In genomic region chr10:52446391-52446790, GRCh38 we compare ENCODE assay signal across 25 cellular contexts.
"Had no signal": no experiment of that assay in that cellular context is flagged by ENCODE, and none has a peak within 500 bp of the region (broad histone marks: within the 10 kb centered on the region; RNA-seq: fewer than 3 reads in every experiment).

No MANE protein-coding gene starts in this region.

- H3K9me3 Mint-ChIP-seq: mesothelial cell of epicardium; natural killer cell; stimulated activated naive B cell treated with anti-CD40 and anti-IgM and Interleukin-4, amounts not matched to agents 10 μg/mL and 1 μg/mL and 100 μg/mL, for 72 hours had no signal

- H3K4me3 Mint-ChIP-seq: activated naive CD8-positive, alpha-beta T cell treated with anti-CD3 and anti-CD28 coated beads for 36 hours; mesothelial cell of epicardium; natural killer cell; stimulated activated naive B cell treated with anti-CD40 and anti-IgM and Interleukin-4, amounts not matched to agents 10 μg/mL and 1 μg/mL and 100 μg/mL, for 72 hours had no signal

- H3K27me3 ChIP-seq: esophagus squamous epithelium, heart right ventricle, left lung, sigmoid colon, testis, uterus had no signal

- ATAC-seq: heart right ventricle; left lung; natural killer cell; stimulated activated naive B cell treated with anti-CD40 and anti-IgM and Interleukin-4, amounts not matched to agents 10 μg/mL and 1 μg/mL and 100 μg/mL, for 72 hours had no signal

- H3K4me2 ChIP-seq: smooth muscle cell had no signal

- DNase-seq: activated CD4-positive, alpha-beta T cell treated with anti-CD3 and anti-CD28 coated beads for 4 hours; activated CD4-positive, alpha-beta T cell treated with anti-CD3 and anti-CD28 coated beads, Interleukin-2, amount 50 U/mL, for 48 hours; activated CD4-positive, CD25-positive, alpha-beta regulatory T cell; activated naive CD4-positive, alpha-beta T cell treated with Interleukin-2 at 50 U/mL for 16 hours; activated naive CD8-positive, alpha-beta T cell treated with anti-CD3 and anti-CD28 coated beads for 36 hours; activated T-cell treated with anti-CD3 and anti-CD28 coated beads, Interleukin-2, amount 50 U/mL, for 48 hours; amygdala; cerebellar nuclear complex; esophagus squamous epithelium; foreskin fibroblast; heart right ventricle; left lung; natural killer cell; sigmoid colon; stimulated activated CD4-positive, alpha-beta T cell treated with anti-CD3 and anti-CD28 coated beads, Interleukin-15, amount 100 ng/mL, for 24 hours; stimulated activated CD4-positive, alpha-beta T cell treated with anti-CD3 and anti-CD28 coated beads, Interleukin-2, amount 100 ng/mL, for 48 hours; stimulated activated CD8-positive, alpha-beta memory T cell treated with anti-CD3 and anti-CD28 coated beads, Interleukin-4, amount 100 ng/mL, for 48 hours; stimulated activated naive B cell treated with anti-CD40 and anti-IgM and Interleukin-4, amounts not matched to agents 10 μg/mL and 1 μg/mL and 100 μg/mL, for 72 hours; testis; trophoblast cell; uterus had no signal

- H3K27ac Mint-ChIP-seq: activated naive CD8-positive, alpha-beta T cell treated with anti-CD3 and anti-CD28 coated beads for 36 hours; mesothelial cell of epicardium; natural killer cell; stimulated activated naive B cell treated with anti-CD40 and anti-IgM and Interleukin-4, amounts not matched to agents 10 μg/mL and 1 μg/mL and 100 μg/mL, for 72 hours had no signal

- H3K36me3 ChIP-seq: esophagus squamous epithelium, heart right ventricle, left lung, sigmoid colon, uterus had no signal

- H3K36me3 Mint-ChIP-seq: activated naive CD8-positive, alpha-beta T cell treated with anti-CD3 and anti-CD28 coated beads for 36 hours; mesothelial cell of epicardium; natural killer cell; stimulated activated naive B cell treated with anti-CD40 and anti-IgM and Interleukin-4, amounts not matched to agents 10 μg/mL and 1 μg/mL and 100 μg/mL, for 72 hours had no signal

- H3K9me3 ChIP-seq: esophagus squamous epithelium, heart right ventricle, left lung, sigmoid colon, testis, uterus had no signal

- H3K27ac ChIP-seq: coronary artery, esophagus squamous epithelium, heart right ventricle, left lung, sigmoid colon, testis, uterus had no signal

- H3K27me3 Mint-ChIP-seq: activated naive CD8-positive, alpha-beta T cell treated with anti-CD3 and anti-CD28 coated beads for 36 hours; stimulated activated naive B cell treated with anti-CD40 and anti-IgM and Interleukin-4, amounts not matched to agents 10 μg/mL and 1 μg/mL and 100 μg/mL, for 72 hours had no signal

- H3K4me3 ChIP-seq: coronary artery, esophagus squamous epithelium, heart right ventricle, left lung, lung, sigmoid colon, smooth muscle cell, testis, uterus had no signal

- H3K4me1 ChIP-seq: left lung, sigmoid colon, testis, uterus had no signal

- H3K4me1 Mint-ChIP-seq: activated naive CD8-positive, alpha-beta T cell treated with anti-CD3 and anti-CD28 coated beads for 36 hours; natural killer cell; stimulated activated naive B cell treated with anti-CD40 and anti-IgM and Interleukin-4, amounts not matched to agents 10 μg/mL and 1 μg/mL and 100 μg/mL, for 72 hours had no signal
